In genomic region chr17:14318109-14318905, GRCh38 we compare ENCODE assay signal across 1 cellular context.
TF ChIP-seq lines count a peak whose summit lies in the region.

No MANE protein-coding gene starts in this region.

TF ChIP-seq in H1, 55 proteins besides CTCF, POLR2A, EP300 and RAD21:
- TF ChIP-seq POLR2AphosphoS5 (IDR thresholded peaks at IDR 0.05; ENCODE audit: low read depth, low read length) (no peak), JUN (IDR thresholded peaks at IDR 0.05; ENCODE audit: low read depth, low read length) (no peak), SAP30 (IDR thresholded peaks at IDR 0.05; ENCODE audit: insufficient read depth, insufficient replicate concordance, low read length) (no peak), RXRA (IDR thresholded peaks at IDR 0.05; ENCODE audit: insufficient read depth, low read depth, low read length) (no peak), GABPA (IDR thresholded peaks at IDR 0.05; ENCODE audit: borderline replicate concordance, insufficient read depth, low read length) (no peak), SIN3A (conservative IDR thresholded peaks at IDR 0.05 in 1 of 2, IDR thresholded peaks at IDR 0.05 in 1 of 2; ENCODE audit: low read depth in 1 of 2, low read length in 2 of 2) (0 out of 4 replicates have a peak, but pooled peaks of 1 of the 2 experiments have one; percentile 7)
TF ChIP-seq in H1: peak in this region for 1.
